ENCODE assay signal across 24 cellular contexts in the genomic region with DNA sequence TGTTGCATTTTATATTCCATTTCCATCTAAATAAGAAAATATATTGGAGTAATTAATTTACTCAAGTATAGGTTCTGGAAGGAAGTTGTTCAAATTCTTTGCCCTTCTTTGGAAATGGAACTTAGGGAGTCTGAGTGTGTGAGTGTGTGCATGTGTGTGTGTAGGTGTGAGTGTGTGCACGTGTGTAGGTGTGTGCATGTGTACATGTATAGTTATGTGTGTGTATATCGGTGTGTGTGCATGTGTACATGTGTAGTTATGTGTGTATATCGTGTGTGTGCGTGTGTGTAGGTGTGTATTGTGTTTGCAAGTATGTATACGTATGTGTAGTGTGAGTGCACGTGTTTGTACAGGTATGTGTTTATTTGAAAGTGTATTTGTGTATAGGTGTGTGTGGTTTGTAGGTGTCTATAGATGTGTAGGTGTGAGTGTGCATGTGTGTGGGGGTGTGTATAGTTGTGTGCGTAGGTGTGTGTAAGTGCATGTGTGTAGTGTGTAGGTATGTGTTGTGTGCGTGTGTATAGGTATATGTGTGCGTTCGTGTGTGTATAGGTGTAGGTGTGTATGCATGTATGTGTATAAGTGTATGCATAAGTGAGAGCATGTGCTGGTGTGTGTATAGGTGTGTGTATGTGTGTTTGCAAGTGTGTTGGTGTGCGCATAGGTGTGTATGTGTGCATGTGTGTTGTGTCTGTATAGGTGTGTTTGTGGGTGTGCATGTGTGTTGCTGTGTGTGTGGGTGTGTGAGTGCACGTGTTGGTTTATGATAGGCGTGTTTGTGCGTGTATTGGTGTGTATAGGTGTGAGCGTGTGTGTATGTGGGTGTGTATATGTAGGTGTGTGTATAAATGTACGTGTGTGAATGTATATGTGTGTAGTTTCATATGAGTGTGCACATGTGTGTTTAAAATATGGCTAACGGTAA.
"Had no signal": no experiment of that assay in that cellular context is flagged by ENCODE, and none has a peak within 500 bp of the region (broad histone marks: within the 10 kb centered on the region; RNA-seq: fewer than 3 reads in every experiment).

No MANE protein-coding gene starts in this region.

- H3K27ac ChIP-seq: SJSA1 had no signal

- ATAC-seq: activated CD8-positive, alpha-beta T cell treated with anti-CD3 and anti-CD28 coated beads, Interleukin-2, amount 10 ng/mL, durations not matched to agents 7 days and 5 days; SK-N-SH treated with all-trans-retinoic acid at 6 μM for 48 hours; WTC11 had no signal

- H3K4me1 ChIP-seq: breast epithelium, SJSA1 had no signal

- H3K4me1 Mint-ChIP-seq: WTC11 had no signal

- H3K27ac Mint-ChIP-seq: activated CD8-positive, alpha-beta T cell treated with anti-CD3 and anti-CD28 coated beads, Interleukin-2, amount 10 ng/mL, durations not matched to agents 7 days and 5 days; T-helper 2 cell treated with Interferon-gamma antibody and Interleukin-4, amounts not matched to agents 5 μg/mL and 100 μg/mL, for 36 hours; WTC11 had no signal

- DNase-seq: activated CD4-positive, alpha-beta T cell treated with anti-CD3 and anti-CD28 coated beads for 48 hours; activated CD4-positive, alpha-beta T cell treated with anti-CD3 and anti-CD28 coated beads, Interleukin-2, amount 50 U/mL, for 4 hours; activated CD4-positive, CD25-positive, alpha-beta regulatory T cell treated with anti-CD3 and anti-CD28 coated beads, Interleukin-2, amount 50 U/mL, for 72 hours; activated CD8-positive, alpha-beta memory T cell treated with anti-CD3 and anti-CD28 coated beads, Interleukin-2, amount 50 U/mL, for 48 hours; activated CD8-positive, alpha-beta T cell treated with anti-CD3 and anti-CD28 coated beads, Interleukin-2, amount 10 ng/mL, durations not matched to agents 7 days and 5 days; activated naive CD4-positive, alpha-beta T cell treated with anti-CD3 and anti-CD28 coated beads, Interleukin-2, amount 50 U/mL, for 16 hours; activated T-cell treated with anti-CD3 and anti-CD28 coated beads, Interleukin-2, amount 50 U/mL, for 1 hour; aorta; central memory CD4-positive, alpha-beta T cell; MG63; MV-4-11; NCI-H1105; NCI-H1436; NCI-H1694 treated with DMSO at 0.1 percent for 48 hours; NCI-H446; PC-3; SHP77; SW 1271 had no signal

- H3K9me3 Mint-ChIP-seq: T-helper 2 cell treated with Interferon-gamma antibody and Interleukin-4, amounts not matched to agents 5 μg/mL and 100 μg/mL, for 36 hours; WTC11 had no signal

- H3K36me3 Mint-ChIP-seq: WTC11 had no signal

- FAIRE-seq: RCC 7860 had no signal

- H3K9me3 ChIP-seq: breast epithelium, MG63, SJSA1 had no signal

- H3K4me3 Mint-ChIP-seq: activated CD8-positive, alpha-beta T cell treated with anti-CD3 and anti-CD28 coated beads, Interleukin-2, amount 10 ng/mL, durations not matched to agents 7 days and 5 days; T-helper 2 cell treated with Interferon-gamma antibody and Interleukin-4, amounts not matched to agents 5 μg/mL and 100 μg/mL, for 36 hours; WTC11 had no signal

- H3K27me3 ChIP-seq: breast epithelium, MG63, SJSA1 had no signal

- H3K36me3 ChIP-seq: breast epithelium, MG63, SJSA1 had no signal

- H3K4me3 ChIP-seq: breast epithelium, MG63, SJSA1 had no signal
